23 cellular contexts compared by ENCODE assay signal in genomic region chr7:138308116-138308515, GRCh38.
DNase-seq lines count a peak whose midpoint lies in the region; ATAC-seq and TF ChIP-seq lines count a peak whose summit lies in the region.
"Had no signal": no experiment of that assay in that cellular context is flagged by ENCODE, and none has a peak within 500 bp of the region (broad histone marks: within the 10 kb centered on the region; RNA-seq: fewer than 3 reads in every experiment).

No MANE protein-coding gene starts in this region.

- no peak overlapping the region for H3K4me2 ChIP-seq in mesendoderm (ENCODE audit: low read length)
- H3K4me2 ChIP-seq: BLaER1 had no signal

- TF ChIP-seq CTCF in epithelial cell of proximal tubule (conservative IDR thresholded peaks at IDR 0.05; ENCODE audit: low read depth, low read length): no peak

- no peak overlapping the region for H3K9ac ChIP-seq in mesendoderm (ENCODE audit: low read length)
- H3K9ac ChIP-seq: BLaER1 had no signal

- peak; percentile 70 for DNase-seq in epithelial cell of proximal tubule (ENCODE audit: low read depth)
- no peak for DNase-seq in mesendoderm
- DNase-seq in renal cortical epithelial cell (ENCODE audit: low read depth): peak; percentile 80
- no peak for DNase-seq in Right ventricle myocardium superior
- DNase-seq: 8988T; ACHN; BE2C; C1 segment of cervical spinal cord; CD4-positive, alpha-beta memory T cell; CD4-positive, CD25-positive, alpha-beta regulatory T cell; CD8-positive, alpha-beta memory T cell; COR-L47; DMS 273 treated with DMSO at 0.1 percent for 48 hours; DMS153; DMS53; DMS79; DND-41; EL; GDM1 had no signal

- no peak overlapping the region for H3K56ac ChIP-seq in mesendoderm (ENCODE audit: low read length)

- no peak for ATAC-seq in HG02571 (IDR thresholded peaks at IDR 0.05; ENCODE audit: unreplicated experiment)
- ATAC-seq in HG03460 (IDR thresholded peaks at IDR 0.05; ENCODE audit: unreplicated experiment): no peak
- ATAC-seq in Right ventricle myocardium superior (ENCODE audit: poor library complexity): no peak
- ATAC-seq: GM12878 had no signal

- no peak overlapping the region for H3K27ac ChIP-seq in mesendoderm (ENCODE audit: low read depth, low read length)
- H3K27ac ChIP-seq: BLaER1 had no signal

- no peak overlapping the region for H2BK5ac ChIP-seq in mesendoderm (ENCODE audit: low read length)

- peak overlapping the region; percentile 43 for H3K4ac ChIP-seq in mesendoderm (ENCODE audit: low read depth, low read length)

- H3K36me3 ChIP-seq in mesendoderm (ENCODE audit: control insufficient read depth, insufficient read depth, low read length): no peaks in the 10 kb centered on the region
- H3K36me3 ChIP-seq: BE2C, BLaER1 had no signal

- no peaks in the 10 kb centered on the region for H3K79me2 ChIP-seq in mesendoderm (ENCODE audit: control insufficient read depth, insufficient read depth, low read length)

- no peak overlapping the region for H2BK15ac ChIP-seq in mesendoderm (replicated peaks; ENCODE audit: low read depth)

- no peak overlapping the region for H4K5ac ChIP-seq in mesendoderm (ENCODE audit: low read length)

- H3K27me3 ChIP-seq in mesendoderm (ENCODE audit: insufficient read depth, low read length, poor library complexity): no peaks in the 10 kb centered on the region
- H3K27me3 ChIP-seq: BE2C, BLaER1 had no signal

- H3K18ac ChIP-seq in mesendoderm (ENCODE audit: low read length): peak overlapping the region; percentile 51

- no peak overlapping the region for H2AK5ac ChIP-seq in mesendoderm (ENCODE audit: low read length)

- no peaks in the 10 kb centered on the region for H3K79me1 ChIP-seq in mesendoderm (ENCODE audit: low read length)

- no peak overlapping the region for H2BK120ac ChIP-seq in mesendoderm (ENCODE audit: low read depth, low read length)

- H4K8ac ChIP-seq in mesendoderm (ENCODE audit: low read depth, low read length): no peak overlapping the region

- intact Hi-C loops in Right ventricle myocardium superior (cut with DNase I): no loop called here

- WGBS in mesendoderm (ENCODE audit: extremely low coverage, insufficient coverage, low lambda C conversion rate): no CpG with 5 or more reads among the region's 1 CpG

- no peaks in the 10 kb centered on the region for H3K4me1 ChIP-seq in mesendoderm (ENCODE audit: control insufficient read depth, low read depth, low read length)
- H3K4me1 ChIP-seq: BE2C, BLaER1 had no signal

- H3K23ac ChIP-seq in mesendoderm (ENCODE audit: low read length): no peak overlapping the region

- H3K4me3 ChIP-seq in epithelial cell of proximal tubule (ENCODE audit: low read depth, low read length) (no peak overlapping the region), mesendoderm (ENCODE audit: low read length) (no peak overlapping the region)
- H3K4me3 ChIP-seq: BLaER1, GM12878 had no signal

Comparison
In these comparisons a context has a peak if more than half of its experiments do, and no peak if none do; other contexts are left out.
1. DNase-seq: peak in epithelial cell of proximal tubule (single experiment) and renal cortical epithelial cell (single experiment); none in mesendoderm (single experiment) and Right ventricle myocardium superior (single experiment).